17 cellular contexts compared by ENCODE assay signal in the genomic region with DNA sequence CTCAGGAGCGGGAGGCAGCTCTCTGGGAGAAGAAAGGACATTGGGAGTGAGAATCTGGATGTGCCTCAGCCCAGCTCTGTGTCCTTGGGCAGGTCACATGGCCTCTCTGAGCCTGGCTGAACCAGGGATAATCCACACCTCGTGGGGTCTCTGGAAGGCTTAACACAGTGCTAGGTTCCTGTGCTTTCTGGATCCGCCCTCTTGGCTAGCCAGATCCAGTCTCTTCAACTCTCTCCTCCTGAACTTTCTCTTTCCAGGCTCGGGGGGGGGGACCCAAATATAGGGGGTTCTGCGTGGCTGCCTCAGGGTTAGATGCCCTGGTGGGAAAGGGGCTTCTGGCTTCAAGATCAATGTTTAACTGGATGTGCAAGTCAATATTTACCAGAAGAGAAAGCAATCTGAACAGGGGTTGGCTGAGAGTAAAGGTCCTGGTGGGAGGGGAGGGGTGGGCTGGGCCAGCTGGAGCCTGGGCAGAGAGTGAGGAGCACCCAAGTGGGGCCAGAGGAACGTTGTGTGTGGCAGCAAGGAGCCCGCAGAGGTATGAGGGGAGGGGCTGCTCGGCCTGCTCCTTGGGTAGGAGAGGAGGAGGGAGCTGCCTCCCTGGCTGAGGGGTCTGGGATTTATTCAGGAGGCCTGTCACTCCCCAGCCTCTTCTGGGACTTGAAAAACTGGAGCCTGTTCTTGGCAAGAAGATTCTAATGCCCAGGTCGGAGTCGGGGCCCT. TPM values are rescaled to one million over a fixed set of nuclear protein-coding genes. Genes with fewer than 3 reads are reported as not detected.
A peak's percentile ranks its signal among the peaks of the same experiment; 100 is the strongest.
DNase-seq lines count a peak whose midpoint lies in the region; ATAC-seq and TF ChIP-seq lines count a peak whose summit lies in the region.
"Had no signal": no experiment of that assay in that cellular context is flagged by ENCODE, and none has a peak within 500 bp of the region (broad histone marks: within the 10 kb centered on the region; RNA-seq: fewer than 3 reads in every experiment).

Gene SERPINF2, plus strand, starts transcription at position 501 of the 723 bp plus-strand sequence. CDS start 2,125 bp downstream, outside the sequence.

- CTCF ChIA-PET in WTC11 (lab: Charles Lee) = interaction anchor here (1.4 kb wide), 1 partner anchor 21 kb away, joined by 6 read pairs; no protein-coding TSS in a partner anchor

- 0 out of 2 replicates have a peak, but pooled peaks cover 2% of the 10 kb centered on the region for H3K27me3 Mint-ChIP-seq in WTC11 (ENCODE audit: low read depth)
- H3K27me3 Mint-ChIP-seq: activated CD4-positive, alpha-beta memory T cell treated with anti-CD3 and anti-CD28 coated beads for 36 hours; activated naive CD8-positive, alpha-beta T cell had no signal

- ATAC-seq in WTC11 (no peak), left lobe of liver (peak; percentile 72), GM19023 (IDR thresholded peaks at IDR 0.05; ENCODE audit: unreplicated experiment) (no peak)
- ATAC-seq: activated T-cell treated with anti-CD3 and anti-CD28 coated beads, Interleukin-2, amount 50 U/mL, for 4 hours; SK-N-SH treated with all-trans-retinoic acid at 6 μM for 48 hours had no signal

- POLR2A ChIA-PET in WTC11 (lab: Charles Lee) = interaction anchor here (0.9 kb wide), 1 partner anchor 15 kb away, joined by 3 read pairs; no protein-coding TSS in a partner anchor

- H3K9me3 Mint-ChIP-seq in WTC11 = peaks cover 3% of the 10 kb centered on the region; the same call in 1 of the 2 replicates
- H3K9me3 Mint-ChIP-seq: activated CD4-positive, alpha-beta memory T cell treated with anti-CD3 and anti-CD28 coated beads for 36 hours; activated T-cell treated with anti-CD3 and anti-CD28 coated beads, Interleukin-2, amount 50 U/mL, for 4 hours had no signal

- no peak within 1 kb of the TSS for H3K4me3 Mint-ChIP-seq in WTC11
- H3K4me3 Mint-ChIP-seq: activated CD4-positive, alpha-beta memory T cell treated with anti-CD3 and anti-CD28 coated beads for 36 hours; activated naive CD8-positive, alpha-beta T cell; activated T-cell treated with anti-CD3 and anti-CD28 coated beads, Interleukin-2, amount 50 U/mL, for 4 hours; nephron progenitor cell had no signal

- H3K27ac Mint-ChIP-seq in WTC11 = no peak within 1 kb of the TSS
- H3K27ac Mint-ChIP-seq: activated CD4-positive, alpha-beta memory T cell treated with anti-CD3 and anti-CD28 coated beads for 36 hours; activated naive CD8-positive, alpha-beta T cell; nephron progenitor cell had no signal

- DNase-seq in COLO668 (lab: John Stamatoyannopoulos, UW; ENCODE audit: unreplicated experiment) (peak; percentile 3), WTC11 (ENCODE audit: low spot score) (no peak), left lobe of liver (ENCODE audit: low spot score) (peak; percentile 84), renal cortical epithelial cell (ENCODE audit: low read depth) (peak; percentile 89), NCI-H1694 treated with DMSO at 0.1 percent for 48 hours (lab: John Stamatoyannopoulos, UW) (no peak), NCI-H1105 (lab: John Stamatoyannopoulos, UW) (no peak), DMS 273 treated with DMSO at 0.1 percent for 48 hours (lab: John Stamatoyannopoulos, UW) (no peak)
- DNase-seq: activated CD4-positive, alpha-beta memory T cell treated with anti-CD3 and anti-CD28 coated beads for 36 hours; activated T-cell treated with anti-CD3 and anti-CD28 coated beads, Interleukin-2, amount 50 U/mL, for 4 hours; effector memory CD4-positive, alpha-beta T cell; NCI-H1930; NCI-H510A; nephron progenitor cell had no signal

- TF ChIP-seq CTCF in WTC11 (IDR thresholded peaks at IDR 0.05) = no peak

- H3K4me1 Mint-ChIP-seq in WTC11 = peaks cover 3% of the 10 kb centered on the region

- peaks cover 4% of the 10 kb centered on the region for H3K36me3 Mint-ChIP-seq in WTC11
- H3K36me3 Mint-ChIP-seq: activated CD4-positive, alpha-beta memory T cell treated with anti-CD3 and anti-CD28 coated beads for 36 hours; activated naive CD8-positive, alpha-beta T cell had no signal

TF ChIP-seq in WTC11, 78 proteins besides CTCF, POLR2A, EP300 and RAD21:
- TF ChIP-seq, protein P1, sequence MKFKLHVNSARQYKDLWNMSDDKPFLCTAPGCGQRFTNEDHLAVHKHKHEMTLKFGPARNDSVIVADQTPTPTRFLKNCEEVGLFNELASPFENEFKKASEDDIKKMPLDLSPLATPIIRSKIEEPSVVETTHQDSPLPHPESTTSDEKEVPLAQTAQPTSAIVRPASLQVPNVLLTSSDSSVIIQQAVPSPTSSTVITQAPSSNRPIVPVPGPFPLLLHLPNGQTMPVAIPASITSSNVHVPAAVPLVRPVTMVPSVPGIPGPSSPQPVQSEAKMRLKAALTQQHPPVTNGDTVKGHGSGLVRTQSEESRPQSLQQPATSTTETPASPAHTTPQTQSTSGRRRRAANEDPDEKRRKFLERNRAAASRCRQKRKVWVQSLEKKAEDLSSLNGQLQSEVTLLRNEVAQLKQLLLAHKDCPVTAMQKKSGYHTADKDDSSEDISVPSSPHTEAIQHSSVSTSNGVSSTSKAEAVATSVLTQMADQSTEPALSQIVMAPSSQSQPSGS (CRISPR knock-in tag; IDR thresholded peaks at IDR 0.05; ENCODE audit: borderline replicate concordance, low read depth) = no peak
- TF ChIP-seq E2F1 (CRISPR knock-in tag; IDR thresholded peaks at IDR 0.05) (no peak), GABPB1 (CRISPR knock-in tag; IDR thresholded peaks at IDR 0.05) (peak; percentile 15; the same call in 1 of the 2 replicates)

RNA-seq across cellular contexts. Expression of gene SERPINF2, which starts in this region (rescaled TPM):
- total RNA-seq in WTC11 (2021) (1.6 to 2.7 TPM (median 2.1 TPM) in 3 replicates), left lobe of liver (1,138 TPM), renal cortical epithelial cell (0.87 and 9.6 TPM in 2 replicates)
- total RNA-seq: activated CD4-positive, alpha-beta memory T cell treated with anti-CD3 and anti-CD28 coated beads for 36 hours; lung microvascular endothelial cell had no signal

Comparison
In these comparisons a context has a peak if more than half of its experiments do, and no peak if none do; other contexts are left out.
1. RNA of gene SERPINF2 (total RNA-seq): 1,138 TPM in left lobe of liver (single experiment); 0.87 to 9.6 TPM in renal cortical epithelial cell and 1.6 to 2.7 TPM in WTC11; every median in the first group is over 100 times any median in the second.
2. DNase-seq: peak in COLO668 (single experiment), left lobe of liver (single experiment) and renal cortical epithelial cell (single experiment); none in WTC11 (single experiment), NCI-H1694 treated with DMSO at 0.1 percent for 48 hours (single experiment), NCI-H1105 (single experiment) and DMS 273 treated with DMSO at 0.1 percent for 48 hours (single experiment).